In genomic region chr6:9484091-9484490, GRCh38 we compare ENCODE assay signal across 19 cellular contexts.
"Had no signal": no experiment of that assay in that cellular context is flagged by ENCODE, and none has a peak within 500 bp of the region (broad histone marks: within the 10 kb centered on the region; RNA-seq: fewer than 3 reads in every experiment).

No MANE protein-coding gene starts in this region.

- H3K4me3 ChIP-seq: colonic mucosa, gastrocnemius medialis, psoas muscle, suprapubic skin, upper lobe of left lung had no signal

- H3K36me3 ChIP-seq: colonic mucosa, gastrocnemius medialis, suprapubic skin, upper lobe of left lung had no signal

- DNase-seq: activated CD4-positive, alpha-beta memory T cell treated with anti-CD3 and anti-CD28 coated beads for 36 hours; activated CD4-positive, alpha-beta T cell treated with anti-CD3 and anti-CD28 coated beads for 1 hour; activated gamma-delta T cell; activated naive CD8-positive, alpha-beta T cell treated with anti-CD3 and anti-CD28 coated beads, Interleukin-2, amount 10 ng/mL, durations not matched to agents 7 days and 5 days; activated T-cell treated with anti-CD3 and anti-CD28 coated beads, Interleukin-2, amount 50 U/mL, for 48 hours; caudate nucleus; colonic mucosa; effector CD4-positive, alpha-beta T cell; erythroblast; gastrocnemius medialis; left ventricle myocardium superior; psoas muscle; stimulated activated CD4-positive, alpha-beta T cell treated with anti-CD3 and anti-CD28 coated beads, Interleukin-2, amount 100 ng/mL, for 24 hours; stimulated activated naive CD8-positive, alpha-beta T cell treated with anti-CD3 and anti-CD28 coated beads, Interleukin-15, Interleukin-2, amounts not matched to agents 100 U/mL and 50 U/mL, for 24 hours; SW 1271; upper lobe of left lung had no signal

- H3K9me3 ChIP-seq: colonic mucosa, gastrocnemius medialis, psoas muscle, suprapubic skin, upper lobe of left lung had no signal

- H3K27ac ChIP-seq: colonic mucosa, gastrocnemius medialis, psoas muscle, suprapubic skin, upper lobe of left lung had no signal

- H3K4me1 ChIP-seq: colonic mucosa, gastrocnemius medialis, psoas muscle, upper lobe of left lung had no signal

- ATAC-seq: gastrocnemius medialis; left ventricle myocardium superior; psoas muscle; sciatic nerve; stimulated activated naive CD8-positive, alpha-beta T cell treated with anti-CD3 and anti-CD28 coated beads, Interleukin-15, Interleukin-2, amounts not matched to agents 100 U/mL and 50 U/mL, for 24 hours had no signal

- FAIRE-seq: astrocyte had no signal

- H3K27me3 ChIP-seq: colonic mucosa, gastrocnemius medialis, suprapubic skin, upper lobe of left lung had no signal
